Comparison of ENCODE assay signal across 20 cellular contexts in genomic region chr4:138404801-138405200, GRCh38.
"Had no signal": no experiment of that assay in that cellular context is flagged by ENCODE, and none has a peak within 500 bp of the region (broad histone marks: within the 10 kb centered on the region; RNA-seq: fewer than 3 reads in every experiment).

No MANE protein-coding gene starts in this region.

- ATAC-seq: activated T-helper 17 cell treated with anti-CD3 and anti-CD28 coated beads, Interleukin-2, amount 50 U/mL, for 72 hours; heart right ventricle; natural killer cell; stimulated activated naive B cell treated with anti-CD40 and anti-IgM and Interleukin-4, amounts not matched to agents 10 μg/mL and 1 μg/mL and 100 μg/mL, for 72 hours; WTC11 had no signal

- H3K27me3 ChIP-seq: adrenal gland, ascending aorta, heart right ventricle, left lung, pancreas, sigmoid colon, testis, uterus had no signal

- H3K36me3 ChIP-seq: adrenal gland, ascending aorta, heart right ventricle, left lung, pancreas, sigmoid colon, uterus had no signal

- H3K27ac ChIP-seq: adrenal gland, ascending aorta, coronary artery, sigmoid colon, testis had no signal

- FAIRE-seq: endometrium, pancreas had no signal

- DNase-seq: activated T-cell treated with anti-CD3 and anti-CD28 coated beads, Interleukin-2, amount 50 U/mL, for 1 hour; heart right ventricle; left lung; natural killer cell; pancreas; sigmoid colon; stimulated activated CD4-positive, alpha-beta T cell treated with anti-CD3 and anti-CD28 coated beads, Interleukin-2, amount 100 ng/mL, for 48 hours; stimulated activated CD8-positive, alpha-beta memory T cell treated with anti-CD3 and anti-CD28 coated beads, Interleukin-4, amount 100 ng/mL, for 48 hours; stimulated activated naive B cell treated with anti-CD40 and anti-IgM and Interleukin-4, amounts not matched to agents 10 μg/mL and 1 μg/mL and 100 μg/mL, for 72 hours; T1000; testis; trophoblast cell; uterus had no signal

- H3K9me3 ChIP-seq: adrenal gland, ascending aorta, heart right ventricle, left lung, pancreas, sigmoid colon, testis, uterus had no signal

- H3K4me3 ChIP-seq: adrenal gland, ascending aorta, coronary artery, heart right ventricle, left lung, lung, pancreas, sigmoid colon, testis, uterus had no signal
